In the genomic region with DNA sequence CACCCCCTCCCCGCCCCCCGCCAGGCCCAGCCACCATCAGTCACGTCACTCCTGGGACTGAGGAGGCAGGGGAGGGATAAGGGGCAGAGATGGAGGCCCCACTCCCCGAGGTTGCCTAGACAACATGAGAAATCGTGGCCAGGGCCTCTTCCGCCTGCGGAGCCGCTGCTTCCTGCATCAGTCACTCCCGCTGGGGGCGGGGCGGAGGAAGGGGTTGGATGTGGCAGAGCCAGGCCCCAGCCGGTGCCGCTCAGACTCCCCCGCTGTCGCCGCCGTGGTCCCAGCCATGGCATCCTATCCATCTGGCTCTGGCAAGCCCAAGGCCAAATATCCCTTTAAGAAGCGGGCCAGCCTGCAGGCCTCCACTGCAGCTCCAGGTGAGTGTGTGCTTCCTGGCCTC, we compare ENCODE assay signal across 8 cellular contexts. TPM values are rescaled to one million over a fixed set of nuclear protein-coding genes. Genes with fewer than 3 reads are reported as not detected.
A peak's percentile ranks its signal among the peaks of the same experiment; 100 is the strongest.
DNase-seq lines count a peak whose midpoint lies in the region; ATAC-seq and TF ChIP-seq lines count a peak whose summit lies in the region.

No MANE protein-coding gene starts in this region.

- peak overlapping the region; percentile 44 for H3K4me3 ChIP-seq in lower leg skin (ENCODE audit: low read depth, poor library complexity, severe bottlenecking)

- TF ChIP-seq CTCF in lower leg skin (IDR thresholded peaks at IDR 0.05): no peak

- no peak for TF ChIP-seq POLR2A in lower leg skin (IDR thresholded peaks at IDR 0.05)

- ATAC-seq in GM19452 (IDR thresholded peaks at IDR 0.05; ENCODE audit: unreplicated experiment): peak; percentile 74
- peak; percentile 65 for ATAC-seq in HG03571 (IDR thresholded peaks at IDR 0.05; ENCODE audit: unreplicated experiment)

- 0 to 1% methylated on average over 15 to 17 of the region's 18 CpGs for WGBS in lower leg skin, 2 donors

- DNase-seq in CD1c-positive myeloid dendritic cell (ENCODE audit: extremely low spot score): peak; percentile 97
- DNase-seq in NCI-H748 treated with DMSO at 0.1 percent for 48 hours (lab: John Stamatoyannopoulos, UW): peak; percentile 93
- peak; percentile 98 to 99 for DNase-seq in activated CD4-positive, alpha-beta T cell treated with anti-CD3 and anti-CD28 coated beads, Interleukin-2, amount 50 U/mL, for 48 hours
- DNase-seq in dermis microvascular lymphatic vessel endothelial cell (ENCODE audit: low read depth in 2 of 2): peak; percentile 88 to 97
- peak; percentile 86 to 98 for DNase-seq in lower leg skin (ENCODE audit: low spot score in 2 of 2)
- peak; percentile 97 for DNase-seq in stimulated activated CD4-positive, alpha-beta T cell treated with anti-CD3 and anti-CD28 coated beads, Interleukin-4, amount 100 ng/mL, for 24 hours

- intact Hi-C loops in lower leg skin (cut with DNase I; ENCODE audit: low total_unique reads): loop anchor here (10.0 kb wide), 1 partner anchor 76 kb away; the partner anchor contains the start of gene GNAI3

RNA-seq across cellular contexts. Expression of gene AMPD2, which starts 1.3 kb away (rescaled TPM):
- 24.3 and 37.2 TPM in 2 replicates for total RNA-seq in dermis microvascular lymphatic vessel endothelial cell
- 10 to 100 TPM; 30.9 to 62.1 (median 40.7) TPM for total RNA-seq in lower leg skin

RNA-seq across cellular contexts. Expression of gene GNAT2, which starts 1.5 kb away (rescaled TPM):
- total RNA-seq in dermis microvascular lymphatic vessel endothelial cell: 0.13 TPM in 1 of 2 replicates, not detected in the other
- not detected for total RNA-seq in lower leg skin

RNA-seq across cellular contexts. Expression of gene GSTM4, which starts 35.0 kb away (rescaled TPM):
- 1.2 and 1.3 TPM in 2 replicates for total RNA-seq in dermis microvascular lymphatic vessel endothelial cell
- total RNA-seq in lower leg skin: 10 to 100 TPM; 13.4 to 23.3 (median 19.1) TPM

RNA-seq across cellular contexts. Expression of gene GSTM2, which starts 47.0 kb away (rescaled TPM):
- total RNA-seq in dermis microvascular lymphatic vessel endothelial cell (1.3 and 3.0 TPM in 2 replicates), lower leg skin (100 to 1,000 TPM in 1 of 4 donors, 10 to 100 TPM in 3; 48.1 to 183 (median 57.2) TPM)

Comparison
In these comparisons a context has a peak if more than half of its experiments do, and no peak if none do; other contexts are left out.
1. Peak in every context shown above with its lines: DNase-seq, ATAC-seq and H3K4me3 ChIP-seq.